In genomic region chr12:48351022-48351708, GRCh38 we compare ENCODE assay signal across 1 cellular context.
TF ChIP-seq lines count a peak whose summit lies in the region.

No MANE protein-coding gene starts in this region.

TF ChIP-seq in K562, 482 proteins besides CTCF, POLR2A, EP300 and RAD21 (continued from another document):
- TF ChIP-seq MGA (IDR thresholded peaks at IDR 0.05) (peak; percentile 22; the same call in 1 of the 2 replicates), ZNF395 (CRISPR knock-in tag; IDR thresholded peaks at IDR 0.05) (peak; percentile 86), RCOR1 (IDR thresholded peaks at IDR 0.05; ENCODE audit: borderline replicate concordance in 1 of 2, low read depth in 2 of 2, low read length in 2 of 2) (peak in 1 of 2 experiments; percentile 17; a peak in 1 of 4 replicates), TAF1 (IDR thresholded peaks at IDR 0.05; ENCODE audit: control insufficient read depth, extremely low read depth, insufficient read depth, low read length, severe bottlenecking) (peak; percentile 14), TCFL5 (CRISPR knock-in tag; conservative IDR thresholded peaks at IDR 0.05) (no peak; the same call in 1 of the 2 replicates), PCBP1 (IDR thresholded peaks at IDR 0.05; ENCODE audit: low read depth, low read length, poor library complexity, severe bottlenecking) (peak; percentile 98), ZNF253 (CRISPR knock-in tag; conservative IDR thresholded peaks at IDR 0.05) (no peak), GABPB2 (CRISPR knock-in tag; conservative IDR thresholded peaks at IDR 0.05) (no peak), HDAC1 (IDR thresholded peaks at IDR 0.05) (peak in 1 of 2 experiments; percentile 41; a peak in 1 of 4 replicates), IRF2 (CRISPR knock-in tag; IDR thresholded peaks at IDR 0.05) (no peak)
